Comparison of ENCODE assay signal across 21 cellular contexts in genomic region chr4:25656031-25656430, GRCh38. TPM values are rescaled to one million over a fixed set of nuclear protein-coding genes. Genes with fewer than 3 reads are reported as not detected.
A peak's percentile ranks its signal among the peaks of the same experiment; 100 is the strongest.
DNase-seq lines count a peak whose midpoint lies in the region; ATAC-seq, FAIRE-seq and TF ChIP-seq lines count a peak whose summit lies in the region.
"Had no signal": no experiment of that assay in that cellular context is flagged by ENCODE, and none has a peak within 500 bp of the region (broad histone marks: within the 10 kb centered on the region; RNA-seq: fewer than 3 reads in every experiment).

No MANE protein-coding gene starts in this region.

- H3K27ac Mint-ChIP-seq in GM23338 = no peak overlapping the region
- H3K27ac Mint-ChIP-seq in activated T-cell treated with anti-CD3 and anti-CD28 coated beads, Interleukin-2, amount 50 U/mL, for 72 hours = no peak overlapping the region
- H3K27ac Mint-ChIP-seq: activated CD4-positive, alpha-beta memory T cell treated with anti-CD3 and anti-CD28 coated beads for 36 hours; activated naive CD8-positive, alpha-beta T cell treated with anti-CD3 and anti-CD28 coated beads for 36 hours; stimulated activated naive CD8-positive, alpha-beta T cell treated with anti-CD3 and anti-CD28 coated beads, Interleukin-15, Interleukin-2, amounts not matched to agents 100 ng/mL and 50 ng/mL, for 24 hours had no signal

- H3K36me3 ChIP-seq in GM23338 (ENCODE audit: insufficient read depth) = no peaks in the 10 kb centered on the region
- no peaks in the 10 kb centered on the region for H3K36me3 ChIP-seq in body of pancreas (replicated peaks in 1 of 2; ENCODE audit: insufficient read depth in 1 of 2, low read depth in 2 of 2)
- H3K36me3 ChIP-seq in kidney (ENCODE audit: control insufficient read depth in 1 of 2, insufficient read depth in 2 of 2, low read length in 2 of 2) = no peaks in the 10 kb centered on the region
- no peaks in the 10 kb centered on the region for H3K36me3 ChIP-seq in pancreas
- H3K36me3 ChIP-seq: prostate gland had no signal

- H3K27ac ChIP-seq in GM23338 (ENCODE audit: low read depth) (no peak overlapping the region), body of pancreas (peak overlapping the region; percentile 41 to 87 (median 66)), kidney (ENCODE audit: low read depth in 2 of 2, low read length in 2 of 2) (no peak overlapping the region), pancreas (peak overlapping the region in 3 of 4 donors; percentile 20 to 75 (median 75))
- H3K27ac ChIP-seq: prostate gland, SK-N-MC had no signal

- H3K4me1 ChIP-seq in GM23338 (ENCODE audit: insufficient read depth) (peaks cover 30% of the 10 kb centered on the region), body of pancreas (peaks cover 16% of the 10 kb centered on the region), kidney (ENCODE audit: control insufficient read depth in 1 of 2, insufficient read depth in 1 of 2, low read depth in 1 of 2, low read length in 2 of 2) (peaks cover 0 to 9% of the 10 kb centered on the region in 2 donors), pancreas (no peaks in the 10 kb centered on the region)
- H3K4me1 ChIP-seq: prostate gland had no signal

- DNase-seq in GM23338 (ENCODE audit: low spot score) = no peak
- no peak for DNase-seq in body of pancreas
- no peak for DNase-seq in kidney
- DNase-seq in pancreas = no peak
- DNase-seq in activated T-cell treated with anti-CD3 and anti-CD28 coated beads, Interleukin-2, amount 50 U/mL, for 72 hours = no peak
- no peak for DNase-seq in T-helper 2 cell
- no peak for DNase-seq in retina
- DNase-seq: activated CD4-positive, alpha-beta memory T cell treated with anti-CD3 and anti-CD28 coated beads for 36 hours; activated naive CD8-positive, alpha-beta T cell treated with anti-CD3 and anti-CD28 coated beads for 36 hours; activated T-cell treated with anti-CD3 and anti-CD28 coated beads, Interleukin-2, amount 50 U/mL, for 4 hours; central memory CD4-positive, alpha-beta T cell; DMS 273 treated with DMSO at 0.1 percent for 48 hours; foreskin fibroblast; NCI-H446 treated with DMSO at 0.1 percent for 48 hours had no signal

- intact Hi-C loops in body of pancreas (cut with DNase I) = no loop called here
- intact Hi-C loops in kidney (cut with DNase I) = no loop called here
- intact Hi-C loops in pancreas (cut with DNase I) = no loop called here

- no peak for TF ChIP-seq CTCF in GM23338 (conservative IDR thresholded peaks at IDR 0.05; ENCODE audit: low read depth in 2 of 2)
- TF ChIP-seq CTCF in body of pancreas (IDR thresholded peaks at IDR 0.05) = no peak
- TF ChIP-seq CTCF in kidney (IDR thresholded peaks at IDR 0.05; ENCODE audit: borderline replicate concordance, extremely low read depth, insufficient read depth) = no peak
- TF ChIP-seq CTCF in pancreas (IDR thresholded peaks at IDR 0.05) = no peak

- no peaks in the 10 kb centered on the region for H3K9me3 ChIP-seq in body of pancreas
- no peaks in the 10 kb centered on the region for H3K9me3 ChIP-seq in kidney (ENCODE audit: control insufficient read depth in 1 of 2, low read length in 2 of 2)
- no peaks in the 10 kb centered on the region for H3K9me3 ChIP-seq in pancreas
- H3K9me3 ChIP-seq: prostate gland had no signal

- FAIRE-seq in kidney (lab: Jason Lieb, UNC) = no peak
- no peak for FAIRE-seq in pancreas (lab: Jason Lieb, UNC)
- FAIRE-seq: endometrium, GM19239, TTC549 had no signal

- H3K4me3 ChIP-seq in GM23338 = peak overlapping the region; percentile 68
- H3K4me3 ChIP-seq in body of pancreas = no peak overlapping the region
- H3K4me3 ChIP-seq in kidney (ENCODE audit: low read length in 2 of 2) = peak overlapping the region; percentile 48 to 54
- H3K4me3 ChIP-seq in pancreas = peak overlapping the region in 3 of 4 donors; percentile 8 to 36 (median 33)
- H3K4me3 ChIP-seq: prostate gland, SK-N-MC had no signal

- 26 to 27% methylated on average over 8 of the region's 8 CpGs for WGBS in body of pancreas, 2 donors
- 22 to 35% methylated on average over 8 of the region's 8 CpGs for WGBS in pancreas, 2 donors

- peak overlapping the region; percentile 75 for H3K4me2 ChIP-seq in GM23338

- H3K27me3 ChIP-seq in GM23338 (ENCODE audit: insufficient read depth) (peaks cover 45% of the 10 kb centered on the region), body of pancreas (no peaks in the 10 kb centered on the region), pancreas (no peaks in the 10 kb centered on the region)

- peak overlapping the region in 1 of 2 donors; percentile 26 for H3K9ac ChIP-seq in kidney (ENCODE audit: low read length in 2 of 2)

- peaks cover 30% of the 10 kb centered on the region for H3K4me1 Mint-ChIP-seq in GM23338
- H3K4me1 Mint-ChIP-seq in activated T-cell treated with anti-CD3 and anti-CD28 coated beads, Interleukin-2, amount 50 U/mL, for 72 hours (ENCODE audit: low read depth) = peaks cover 4% of the 10 kb centered on the region

- ATAC-seq in GM23338 = no peak
- no peak for ATAC-seq in body of pancreas
- ATAC-seq in pancreas = no peak
- no peak for ATAC-seq in activated T-cell treated with anti-CD3 and anti-CD28 coated beads, Interleukin-2, amount 50 U/mL, for 72 hours (replicated peaks in 1 of 2)
- ATAC-seq in HG02759 (IDR thresholded peaks at IDR 0.05; ENCODE audit: unreplicated experiment) = no peak
- ATAC-seq: activated T-cell treated with anti-CD3 and anti-CD28 coated beads, Interleukin-2, amount 50 U/mL, for 4 hours had no signal

- peak overlapping the region; percentile 76 for H3K4me3 Mint-ChIP-seq in GM23338
- no peak overlapping the region for H3K4me3 Mint-ChIP-seq in activated T-cell treated with anti-CD3 and anti-CD28 coated beads, Interleukin-2, amount 50 U/mL, for 72 hours
- H3K4me3 Mint-ChIP-seq: activated CD4-positive, alpha-beta memory T cell treated with anti-CD3 and anti-CD28 coated beads for 36 hours; activated naive CD8-positive, alpha-beta T cell treated with anti-CD3 and anti-CD28 coated beads for 36 hours; activated T-cell treated with anti-CD3 and anti-CD28 coated beads, Interleukin-2, amount 50 U/mL, for 4 hours; stimulated activated naive CD8-positive, alpha-beta T cell treated with anti-CD3 and anti-CD28 coated beads, Interleukin-15, Interleukin-2, amounts not matched to agents 100 ng/mL and 50 ng/mL, for 24 hours had no signal

- no peaks in the 10 kb centered on the region for H4K20me1 ChIP-seq in GM23338 (replicated peaks; ENCODE audit: insufficient read depth)

- no peak for TF ChIP-seq POLR2A in body of pancreas (IDR thresholded peaks at IDR 0.05)

- no peaks in the 10 kb centered on the region for H3K79me2 ChIP-seq in GM23338 (replicated peaks; ENCODE audit: insufficient read depth)

- no peaks in the 10 kb centered on the region for H3K9me3 Mint-ChIP-seq in GM23338
- H3K9me3 Mint-ChIP-seq in activated T-cell treated with anti-CD3 and anti-CD28 coated beads, Interleukin-2, amount 50 U/mL, for 72 hours = no peaks in the 10 kb centered on the region
- H3K9me3 Mint-ChIP-seq: activated CD4-positive, alpha-beta memory T cell treated with anti-CD3 and anti-CD28 coated beads for 36 hours; activated naive CD8-positive, alpha-beta T cell treated with anti-CD3 and anti-CD28 coated beads for 36 hours; activated T-cell treated with anti-CD3 and anti-CD28 coated beads, Interleukin-2, amount 50 U/mL, for 4 hours; stimulated activated naive CD8-positive, alpha-beta T cell treated with anti-CD3 and anti-CD28 coated beads, Interleukin-15, Interleukin-2, amounts not matched to agents 100 ng/mL and 50 ng/mL, for 24 hours had no signal

- peaks cover 3% of the 10 kb centered on the region for H3F3A ChIP-seq in GM23338 (replicated peaks; ENCODE audit: low read depth)

- H2AFZ ChIP-seq in GM23338 = peak overlapping the region; percentile 87

- H3K9me2 ChIP-seq in GM23338 (ENCODE audit: insufficient read depth) = no peaks in the 10 kb centered on the region; the same call in 1 of the 2 replicates

- peaks cover 35% of the 10 kb centered on the region for H3K27me3 Mint-ChIP-seq in GM23338 (ENCODE audit: insufficient read depth, low read depth, poor library complexity)
- peaks cover 31% of the 10 kb centered on the region for H3K27me3 Mint-ChIP-seq in activated T-cell treated with anti-CD3 and anti-CD28 coated beads, Interleukin-2, amount 50 U/mL, for 72 hours (ENCODE audit: low read depth)

- no peaks in the 10 kb centered on the region; the same call in 2 of the 3 replicates for H3K36me3 Mint-ChIP-seq in GM23338 (ENCODE audit: low read depth)
- no peaks in the 10 kb centered on the region for H3K36me3 Mint-ChIP-seq in activated T-cell treated with anti-CD3 and anti-CD28 coated beads, Interleukin-2, amount 50 U/mL, for 72 hours (ENCODE audit: insufficient read depth in 2 of 2)
- H3K36me3 Mint-ChIP-seq: activated CD4-positive, alpha-beta memory T cell treated with anti-CD3 and anti-CD28 coated beads for 36 hours; activated naive CD8-positive, alpha-beta T cell treated with anti-CD3 and anti-CD28 coated beads for 36 hours had no signal

TF ChIP-seq in GM23338, 12 proteins besides CTCF, POLR2A, EP300 and RAD21 (continues in another document):
- TF ChIP-seq EZH2phosphoT487 (IDR thresholded peaks at IDR 0.05; ENCODE audit: unreplicated experiment) = no peak
- TF ChIP-seq STAT1 (IDR thresholded peaks at IDR 0.05; ENCODE audit: unreplicated experiment) = no peak
- no peak for TF ChIP-seq ZNF331 (CRISPR knock-in tag; IDR thresholded peaks at IDR 0.05; ENCODE audit: low read depth)
- no peak for TF ChIP-seq NANOG (IDR thresholded peaks at IDR 0.05; ENCODE audit: borderline replicate concordance)
- TF ChIP-seq EZH2 (IDR thresholded peaks at IDR 0.05; ENCODE audit: low read depth, unreplicated experiment) = no peak
- TF ChIP-seq POLR2AphosphoS5 (IDR thresholded peaks at IDR 0.05; ENCODE audit: low read depth) = no peak
- no peak for TF ChIP-seq ZNF114 (CRISPR knock-in tag; IDR thresholded peaks at IDR 0.05)
- no peak for TF ChIP-seq JUNB (IDR thresholded peaks at IDR 0.05; ENCODE audit: unreplicated experiment)
- TF ChIP-seq CREB1 (CRISPR knock-in tag; IDR thresholded peaks at IDR 0.05; ENCODE audit: low read depth) = no peak

RNA-seq across cellular contexts. Expression of gene SLC34A2, which starts 0.4 kb away (rescaled TPM):
- 0.80 and 5.7 TPM in 2 replicates for total RNA-seq in GM23338 (2014; rRNA removed; shearing (Covaris generic))
- 0.31 and 0.73 TPM in 2 replicates for polyA plus RNA-seq in GM23338 (2016; fragmentation: Nextera tagmentation; extraction: Ambion mirVana)
- 1 to 10 TPM; 2.0 to 7.3 TPM for total RNA-seq in body of pancreas
- total RNA-seq in kidney = 694 TPM
- 2.9 TPM for polyA plus RNA-seq in kidney (ENCODE audit: insufficient read depth, low read depth, low replicate concordance)
- 10 to 100 TPM in 2 of 6 donors, 1 to 10 TPM in 4; 6.0 to 21.1 (median 8.3) TPM for total RNA-seq in pancreas
- 1 to 10 TPM; 3.9 TPM for polyA plus RNA-seq in pancreas
- not detected for total RNA-seq in activated T-cell treated with anti-CD3 and anti-CD28 coated beads, Interleukin-2, amount 50 U/mL, for 72 hours
- total RNA-seq: activated CD4-positive, alpha-beta memory T cell treated with anti-CD3 and anti-CD28 coated beads for 36 hours; activated naive CD8-positive, alpha-beta T cell treated with anti-CD3 and anti-CD28 coated beads for 36 hours had no signal

Comparison
In these comparisons a context has a peak if more than half of its experiments do, and no peak if none do; other contexts are left out.
1. H3K27ac ChIP-seq: peak in body of pancreas (4 of 4) and pancreas (3 of 4); none in GM23338 (single experiment) and kidney (0 of 2).
2. H3K4me3 ChIP-seq: peak in GM23338 (single experiment), kidney (2 of 2) and pancreas (3 of 4); none in body of pancreas (0 of 2).
3. RNA of gene SLC34A2, which starts 0.4 kb away (total RNA-seq): 694 TPM in kidney (single experiment); 6.0 to 21.1 TPM in pancreas, 2.0 to 7.3 TPM in body of pancreas, 0.80 to 5.7 TPM in GM23338 and not detected in activated T-cell treated with anti-CD3 and anti-CD28 coated beads, Interleukin-2, amount 50 U/mL, for 72 hours; every median in the first group is over 10 times any median in the second.